12 cellular contexts compared by ENCODE assay signal in genomic region chr1:169271094-169271493, GRCh38.
DNase-seq lines count a peak whose midpoint lies in the region; ATAC-seq and TF ChIP-seq lines count a peak whose summit lies in the region.
"Had no signal": no experiment of that assay in that cellular context is flagged by ENCODE, and none has a peak within 500 bp of the region (broad histone marks: within the 10 kb centered on the region; RNA-seq: fewer than 3 reads in every experiment).

No MANE protein-coding gene starts in this region.

- TF ChIP-seq CTCF in MCF 10A (IDR thresholded peaks at IDR 0.05; ENCODE audit: unreplicated experiment) (peak; percentile 15), mammary epithelial cell (conservative IDR thresholded peaks at IDR 0.05 in 1 of 2, IDR thresholded peaks at IDR 0.05 in 1 of 2; ENCODE audit: extremely low read depth in 1 of 2, insufficient read depth in 1 of 2, low read depth in 1 of 2, low read length in 2 of 2) (no peak), epithelial cell of esophagus (IDR thresholded peaks at IDR 0.05; ENCODE audit: insufficient read depth, low read depth, low read length, missing control alignments) (peak; percentile 18), uterus (IDR thresholded peaks at IDR 0.05) (peak in 2 of 4 experiments; percentile 19 to 28), suprapubic skin (IDR thresholded peaks at IDR 0.05) (no peak)

- H3K27me3 ChIP-seq in mammary epithelial cell (ENCODE audit: insufficient read depth, low read length) = no peaks in the 10 kb centered on the region
- H3K27me3 ChIP-seq in uterus = no peaks in the 10 kb centered on the region
- no peaks in the 10 kb centered on the region for H3K27me3 ChIP-seq in suprapubic skin

- H3K4me2 ChIP-seq in mammary epithelial cell (ENCODE audit: insufficient read depth, low read depth, low read length) = no peak overlapping the region

- peaks cover under 1% of the 10 kb centered on the region for H3K9me3 Mint-ChIP-seq in MCF 10A (ENCODE audit: unreplicated experiment)
- H3K9me3 Mint-ChIP-seq in effector memory CD8-positive, alpha-beta T cell = no peaks in the 10 kb centered on the region
- H3K9me3 Mint-ChIP-seq: activated T-helper 1 cell treated with anti-CD3 and anti-CD28 coated beads, Interleukin-12 subunit alpha, Interleukin-12 subunit beta, Interleukin-2, Interleukin-4 antibody, amounts not matched to agents 30 ng/mL and 10 ng/mL and 1 ng/mL, durations not matched to agents 14 hours and 24 hours and 36 hours; dendritic cell treated with granulocyte-macrophage colony-stimulating factor and Interleukin-4, amounts not matched to agents 40 ng/mL and 50 ng/mL, for 4 days had no signal

- BruUV-seq in MCF 10A (replicated peaks; lab: Mats Ljungman, UMichigan) (no TSS peak), mammary epithelial cell (replicated peaks; lab: Mats Ljungman, UMichigan) (no TSS peak)

- H3K27ac ChIP-seq in mammary epithelial cell (ENCODE audit: insufficient read depth, low read depth, low read length) = no peak overlapping the region
- H3K27ac ChIP-seq in uterus = peak overlapping the region; percentile 63 to 71
- no peak overlapping the region for H3K27ac ChIP-seq in suprapubic skin

- intact Hi-C loops in MCF 10A (cut with micrococcal nuclease) (no loop called here), mammary epithelial cell (cut with micrococcal nuclease) (no loop called here), uterus (cut with DNase I; ENCODE audit: low total_unique reads) (no loop called here)

- no peaks in the 10 kb centered on the region for H3K36me3 Mint-ChIP-seq in MCF 10A (ENCODE audit: insufficient read depth, unreplicated experiment)
- no peaks in the 10 kb centered on the region for H3K36me3 Mint-ChIP-seq in effector memory CD8-positive, alpha-beta T cell (ENCODE audit: insufficient read depth)

- CTCF ChIA-PET in MCF 10A (lab: Yijun Ruan, JAX) = interaction anchor here (0.7 to 2.6 kb wide), 4 partner anchors 44 to 668 kb away, joined by 3 to 11 read pairs (median 3); no protein-coding TSS in a partner anchor
- CTCF ChIA-PET in mammary epithelial cell (lab: Charles Lee; ENCODE audit: low non-redundant PET) = no interaction called here

- no peak overlapping the region for H2AFZ ChIP-seq in mammary epithelial cell (ENCODE audit: low read depth, low read length)

- peak overlapping the region; percentile 10 for H3K27ac Mint-ChIP-seq in MCF 10A (ENCODE audit: low read depth, unreplicated experiment)
- H3K27ac Mint-ChIP-seq in effector memory CD8-positive, alpha-beta T cell = no peak overlapping the region
- H3K27ac Mint-ChIP-seq: activated T-helper 1 cell treated with anti-CD3 and anti-CD28 coated beads, Interleukin-12 subunit alpha, Interleukin-12 subunit beta, Interleukin-2, Interleukin-4 antibody, amounts not matched to agents 30 ng/mL and 10 ng/mL and 1 ng/mL, durations not matched to agents 14 hours and 24 hours and 36 hours; dendritic cell treated with granulocyte-macrophage colony-stimulating factor and Interleukin-4, amounts not matched to agents 40 ng/mL and 50 ng/mL, for 4 days; T-helper 17 cell had no signal

- no peak overlapping the region for H3K4me3 Mint-ChIP-seq in MCF 10A (ENCODE audit: unreplicated experiment)
- no peak overlapping the region for H3K4me3 Mint-ChIP-seq in effector memory CD8-positive, alpha-beta T cell
- H3K4me3 Mint-ChIP-seq: activated T-helper 1 cell treated with anti-CD3 and anti-CD28 coated beads, Interleukin-12 subunit alpha, Interleukin-12 subunit beta, Interleukin-2, Interleukin-4 antibody, amounts not matched to agents 30 ng/mL and 10 ng/mL and 1 ng/mL, durations not matched to agents 14 hours and 24 hours and 36 hours; dendritic cell treated with granulocyte-macrophage colony-stimulating factor and Interleukin-4, amounts not matched to agents 40 ng/mL and 50 ng/mL, for 4 days; T-helper 17 cell had no signal

- H3K4me1 ChIP-seq in mammary epithelial cell (ENCODE audit: insufficient read depth, low read length) (no peaks in the 10 kb centered on the region), uterus (peaks cover 0 to 9% of the 10 kb centered on the region in 2 donors), suprapubic skin (peaks cover 6% of the 10 kb centered on the region)

- H3K36me3 ChIP-seq in mammary epithelial cell (ENCODE audit: insufficient read depth, low read length) = no peaks in the 10 kb centered on the region
- H3K36me3 ChIP-seq in uterus = no peaks in the 10 kb centered on the region
- H3K36me3 ChIP-seq in suprapubic skin = no peaks in the 10 kb centered on the region

- DNase-seq in MCF 10A (ENCODE audit: unreplicated experiment) (peak; percentile 12), mammary epithelial cell (no peak), epithelial cell of esophagus (ENCODE audit: low read depth) (peak; percentile 7), uterus (no peak), suprapubic skin (ENCODE audit: low spot score in 2 of 2) (no peak)
- DNase-seq in effector memory CD8-positive, alpha-beta T cell = no peak
- DNase-seq: NCI-H2171, T-helper 17 cell had no signal

- H3K9ac ChIP-seq in mammary epithelial cell (ENCODE audit: insufficient read depth, low read length) = no peak overlapping the region

- 100% methylated on average over 1 of the region's 1 CpG for WGBS in mammary epithelial cell (ENCODE audit: low coverage, missing lambda C conversion rate)
- 72% methylated on average over 1 of the region's 1 CpG for whole genome bisulfite sequencing in suprapubic skin

- dilution Hi-C loops in mammary epithelial cell (cut with HindIII; ENCODE audit: low sequenced_read_pairs) = no loop called here

- in situ Hi-C loops in mammary epithelial cell (cut with MboI; ENCODE audit: low sequenced_read_pairs in 2 of 2) = no loop called here

- ATAC-seq in HG03469 (IDR thresholded peaks at IDR 0.05; ENCODE audit: unreplicated experiment) = peak; percentile 48
- no peak for ATAC-seq in HG02870 (IDR thresholded peaks at IDR 0.05; ENCODE audit: unreplicated experiment)
- ATAC-seq in effector memory CD8-positive, alpha-beta T cell (replicated peaks) = no peak
- ATAC-seq: T-helper 17 cell had no signal

- TF ChIP-seq POLR2A in uterus (IDR thresholded peaks at IDR 0.05) (no peak), suprapubic skin (IDR thresholded peaks at IDR 0.05) (no peak)

- H4K20me1 ChIP-seq in mammary epithelial cell (ENCODE audit: insufficient read depth, low read length) = no peaks in the 10 kb centered on the region

- H3K4me1 Mint-ChIP-seq in MCF 10A (ENCODE audit: insufficient read depth, unreplicated experiment) = peaks cover 11% of the 10 kb centered on the region
- no peaks in the 10 kb centered on the region for H3K4me1 Mint-ChIP-seq in effector memory CD8-positive, alpha-beta T cell (ENCODE audit: low read depth in 2 of 2)

- H3K9me3 ChIP-seq in mammary epithelial cell (replicated peaks; ENCODE audit: insufficient read depth, low read length) (no peaks in the 10 kb centered on the region), uterus (no peaks in the 10 kb centered on the region), suprapubic skin (no peaks in the 10 kb centered on the region)

- no peak for TF ChIP-seq EP300 in suprapubic skin (IDR thresholded peaks at IDR 0.05)

- no peaks in the 10 kb centered on the region for H3K79me2 ChIP-seq in mammary epithelial cell (ENCODE audit: insufficient read depth, low read length)

- H3K4me3 ChIP-seq in mammary epithelial cell (replicated peaks in 1 of 3; ENCODE audit: insufficient read depth in 1 of 3, low read depth in 2 of 3, low read length in 3 of 3) (no peak overlapping the region), epithelial cell of esophagus (ENCODE audit: low read length) (no peak overlapping the region), uterus (no peak overlapping the region), suprapubic skin (no peak overlapping the region)

- no peaks in the 10 kb centered on the region for H3K27me3 Mint-ChIP-seq in MCF 10A (ENCODE audit: insufficient read depth, unreplicated experiment)
- H3K27me3 Mint-ChIP-seq in effector memory CD8-positive, alpha-beta T cell = no peaks in the 10 kb centered on the region
- H3K27me3 Mint-ChIP-seq: dendritic cell treated with granulocyte-macrophage colony-stimulating factor and Interleukin-4, amounts not matched to agents 40 ng/mL and 50 ng/mL, for 4 days; T-helper 17 cell had no signal

- POLR2A ChIA-PET in MCF 10A (lab: Yijun Ruan, JAX) = interaction anchor here (0.7 kb wide), 1 partner anchor 668 kb away, joined by 4 read pairs; no protein-coding TSS in a partner anchor

Comparison
In these comparisons a context has a peak if more than half of its experiments do, and no peak if none do; other contexts are left out.
1. DNase-seq: peak in MCF 10A (single experiment) and epithelial cell of esophagus (single experiment); none in mammary epithelial cell (single experiment), uterus (0 of 2), effector memory CD8-positive, alpha-beta T cell (0 of 3) and suprapubic skin (0 of 2).
2. CTCF ChIP-seq: peak in MCF 10A (single experiment) and epithelial cell of esophagus (single experiment); none in mammary epithelial cell (0 of 2) and suprapubic skin (0 of 2).
3. H3K27ac ChIP-seq: peak in uterus (2 of 2); none in mammary epithelial cell (single experiment) and suprapubic skin (single experiment).